ENCODE assay signal across 13 cellular contexts in the genomic region with DNA sequence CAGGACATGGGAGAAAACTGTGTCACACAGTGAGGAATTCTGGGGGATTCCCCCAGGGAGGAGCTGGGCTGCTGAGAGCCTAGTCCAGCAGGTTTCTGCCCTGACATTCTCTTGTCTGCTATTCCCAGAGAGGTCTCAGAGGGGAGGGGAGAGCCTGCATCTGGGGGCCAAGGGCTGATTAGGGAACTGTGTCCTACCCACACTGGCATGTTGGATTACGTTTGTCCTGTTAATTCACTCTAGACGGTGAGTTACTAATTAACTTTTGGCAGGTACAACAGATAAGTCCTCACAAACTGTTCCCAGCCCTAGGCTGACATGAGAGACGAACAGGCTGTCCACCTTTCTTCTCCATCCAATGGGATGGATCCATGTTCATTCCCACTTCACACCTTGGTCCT. TPM values are rescaled to one million over a fixed set of nuclear protein-coding genes. Genes with fewer than 3 reads are reported as not detected.
DNase-seq lines count a peak whose midpoint lies in the region; TF ChIP-seq lines count a peak whose summit lies in the region.
"Had no signal": no experiment of that assay in that cellular context is flagged by ENCODE, and none has a peak within 500 bp of the region (broad histone marks: within the 10 kb centered on the region; RNA-seq: fewer than 3 reads in every experiment).

No MANE protein-coding gene starts in this region.

- H3K4me3 ChIP-seq in mucosa of rectum (ENCODE audit: low read length in 2 of 2) = peak overlapping the region; percentile 37 to 45
- no peak overlapping the region for H3K4me3 ChIP-seq in transverse colon

- in situ Hi-C loops in transverse colon (cut with MboI; ENCODE audit: low pct_ligation_motif_present in 1 of 4, low pct_unique_long_range_greater_than_20kb in 1 of 4, low sequenced_read_pairs in 3 of 4) = loop anchor here in 3 of 4 donors (5.0 to 10.0 kb wide), 2 partner anchors 45 to 48 kb away; no protein-coding TSS in a partner anchor

- no peak for TF ChIP-seq CTCF in MCF 10A (IDR thresholded peaks at IDR 0.05; ENCODE audit: unreplicated experiment)
- TF ChIP-seq CTCF in transverse colon (IDR thresholded peaks at IDR 0.05) = no peak

- peak overlapping the region; percentile 94 for H3K27ac Mint-ChIP-seq in activated naive CD4-positive, alpha-beta T cell treated with anti-CD3 and anti-CD28 coated beads for 36 hours
- H3K27ac Mint-ChIP-seq in MCF 10A (ENCODE audit: low read depth, unreplicated experiment) = peak overlapping the region; percentile 64

- H3K27me3 Mint-ChIP-seq in activated naive CD4-positive, alpha-beta T cell treated with anti-CD3 and anti-CD28 coated beads for 36 hours (ENCODE audit: low read depth) = no peaks in the 10 kb centered on the region
- no peaks in the 10 kb centered on the region for H3K27me3 Mint-ChIP-seq in MCF 10A (ENCODE audit: insufficient read depth, unreplicated experiment)

- H3K9ac ChIP-seq in mucosa of rectum (ENCODE audit: low read depth in 1 of 2, low read length in 2 of 2) = peak overlapping the region; percentile 76 to 79

- no peaks in the 10 kb centered on the region for H3K27me3 ChIP-seq in mucosa of rectum (ENCODE audit: control insufficient read depth in 2 of 2, insufficient read depth in 2 of 2, low read length in 2 of 2)
- no peaks in the 10 kb centered on the region for H3K27me3 ChIP-seq in transverse colon

- TF ChIP-seq EP300 in transverse colon (IDR thresholded peaks at IDR 0.05; ENCODE audit: low read depth) = no peak

- POLR2A ChIA-PET in MCF 10A (lab: Yijun Ruan, JAX) = interaction anchor here (0.7 to 8.9 kb wide), 11 partner anchors 11 to 242 kb away, joined by 3 to 83 read pairs (median 5); a partner anchor contains a TSS

- no peaks in the 10 kb centered on the region for H3K9me3 Mint-ChIP-seq in activated naive CD4-positive, alpha-beta T cell treated with anti-CD3 and anti-CD28 coated beads for 36 hours
- H3K9me3 Mint-ChIP-seq in MCF 10A (ENCODE audit: unreplicated experiment) = no peaks in the 10 kb centered on the region

- peaks cover 54 to 57% of the 10 kb centered on the region in 2 donors for H3K4me1 ChIP-seq in mucosa of rectum (ENCODE audit: control insufficient read depth in 2 of 2, insufficient read depth in 2 of 2, low read length in 2 of 2)
- peaks cover 40 to 66% (median 56%) of the 10 kb centered on the region in 4 donors for H3K4me1 ChIP-seq in transverse colon

- peaks cover 32% of the 10 kb centered on the region for H3K36me3 Mint-ChIP-seq in activated naive CD4-positive, alpha-beta T cell treated with anti-CD3 and anti-CD28 coated beads for 36 hours (ENCODE audit: low read depth)
- peaks cover 34% of the 10 kb centered on the region for H3K36me3 Mint-ChIP-seq in MCF 10A (ENCODE audit: insufficient read depth, unreplicated experiment)

- DNase-seq in activated naive CD4-positive, alpha-beta T cell treated with anti-CD3 and anti-CD28 coated beads for 36 hours = no peak
- no peak for DNase-seq in activated naive CD4-positive, alpha-beta T cell treated with anti-CD3 and anti-CD28 coated beads, Interleukin-2, amount 50 U/mL, for 16 hours
- DNase-seq in MCF 10A (ENCODE audit: unreplicated experiment) (no peak), transverse colon (peak; percentile 51), T1000 (lab: John Stamatoyannopoulos, UW) (no peak), GM03348 (ENCODE audit: low spot score) (no peak)
- no peak for DNase-seq in stimulated activated CD4-positive, alpha-beta T cell treated with anti-CD3 and anti-CD28 coated beads, Interleukin-2, amount 100 ng/mL, for 24 hours
- DNase-seq: AML-193, amygdala, NCI-H2171 treated with DMSO at 0.1 percent for 48 hours, posterior cingulate gyrus had no signal

- H3K4me1 Mint-ChIP-seq in activated naive CD4-positive, alpha-beta T cell treated with anti-CD3 and anti-CD28 coated beads for 36 hours (ENCODE audit: low read depth) = peaks cover 63% of the 10 kb centered on the region
- H3K4me1 Mint-ChIP-seq in MCF 10A (ENCODE audit: insufficient read depth, unreplicated experiment) = peaks cover 69% of the 10 kb centered on the region

- 60 to 64% methylated on average over 1 to 3 of the region's 3 CpGs for WGBS in transverse colon (ENCODE audit: low coverage in 1 of 2), 2 donors

- H3K9me3 ChIP-seq in mucosa of rectum (ENCODE audit: control insufficient read depth in 2 of 2, low read length in 2 of 2) (no peaks in the 10 kb centered on the region), transverse colon (no peaks in the 10 kb centered on the region)

- CTCF ChIA-PET in activated naive CD4-positive, alpha-beta T cell treated with anti-CD3 and anti-CD28 coated beads for 36 hours (lab: Charles Lee) = interaction anchor here (0.7 to 9.0 kb wide), 6 partner anchors 9 to 140 kb away, joined by 3 to 193 read pairs (median 13); a partner anchor contains a TSS
- CTCF ChIA-PET in MCF 10A (lab: Yijun Ruan, JAX) = interaction anchor here (0.5 to 6.5 kb wide), 10 partner anchors 8 to 192 kb away, joined by 3 to 51 read pairs (median 6); a partner anchor contains a TSS

- TF ChIP-seq POLR2A in transverse colon (IDR thresholded peaks at IDR 0.05) = peak; percentile 66

- peak overlapping the region; percentile 94 to 98 for H3K27ac ChIP-seq in mucosa of rectum (ENCODE audit: low read depth in 2 of 2, low read length in 2 of 2)
- peak overlapping the region; percentile 93 to 98 (median 96) for H3K27ac ChIP-seq in transverse colon

- H3K36me3 ChIP-seq in mucosa of rectum (ENCODE audit: control insufficient read depth in 2 of 2, insufficient read depth in 2 of 2, low read length in 2 of 2) (peaks cover 11 to 14% of the 10 kb centered on the region in 2 donors), transverse colon (no peaks in the 10 kb centered on the region)

- H3K4me3 Mint-ChIP-seq in activated naive CD4-positive, alpha-beta T cell treated with anti-CD3 and anti-CD28 coated beads for 36 hours = no peak overlapping the region
- H3K4me3 Mint-ChIP-seq in MCF 10A (ENCODE audit: unreplicated experiment) = no peak overlapping the region

- no TSS peak for BruUV-seq in MCF 10A (replicated peaks; lab: Mats Ljungman, UMichigan)

- intact Hi-C loops in activated naive CD4-positive, alpha-beta T cell treated with anti-CD3 and anti-CD28 coated beads for 36 hours (cut with micrococcal nuclease) = loop anchor here (2.0 to 5.0 kb wide), 2 partner anchors 86 to 165 kb away; a partner anchor contains a TSS
- intact Hi-C loops in MCF 10A (cut with micrococcal nuclease) = loop anchor here (5.0 kb wide), 1 partner anchor 165 kb away; a partner anchor contains a TSS
- intact Hi-C loops in transverse colon (cut with DNase I; ENCODE audit: low total_unique reads) = no loop called here

RNA-seq across cellular contexts. Expression of a gene that starts 2.6 kb away (rescaled TPM):
- 100 to 1,000 TPM; 130 to 132 TPM for total RNA-seq in activated naive CD4-positive, alpha-beta T cell treated with anti-CD3 and anti-CD28 coated beads for 36 hours
- 133 and 170 TPM in 2 replicates for total RNA-seq in MCF 10A (2022)
- total RNA-seq in transverse colon = 100 to 1,000 TPM; 134 to 314 (median 215) TPM

RNA-seq across cellular contexts. Expression of a gene that starts 29.2 kb away (rescaled TPM):
- total RNA-seq in activated naive CD4-positive, alpha-beta T cell treated with anti-CD3 and anti-CD28 coated beads for 36 hours = 10 to 100 TPM; 26.4 to 26.9 TPM
- total RNA-seq in MCF 10A (2022) (17.7 and 20.3 TPM in 2 replicates), transverse colon (10 to 100 TPM in 2 of 4 donors, 1 to 10 TPM in 2; 4.9 to 17.9 (median 12.0) TPM)

RNA-seq across cellular contexts. Expression of a gene that starts 40.5 kb away (rescaled TPM):
- 100 to 1,000 TPM; 129 to 141 TPM for total RNA-seq in activated naive CD4-positive, alpha-beta T cell treated with anti-CD3 and anti-CD28 coated beads for 36 hours
- total RNA-seq in MCF 10A (2022) (not detected in 2 replicates), transverse colon (10 to 100 TPM in 2 of 4 donors, 1 to 10 TPM in 1, not detected in 1; 5.3 to 56.1 (median 21.1) TPM)
- total RNA-seq: frontal cortex had no signal

RNA-seq across cellular contexts. Expression of a gene that starts 43.3 kb away (rescaled TPM):
- total RNA-seq in activated naive CD4-positive, alpha-beta T cell treated with anti-CD3 and anti-CD28 coated beads for 36 hours = 10 to 100 TPM; 45.7 to 47.0 TPM
- total RNA-seq in MCF 10A (2022) (11.1 and 12.2 TPM in 2 replicates), transverse colon (10 to 100 TPM in 3 of 4 donors, 1 to 10 TPM in 1; 8.6 to 73.8 (median 13.6) TPM)

Comparison
In these comparisons a context has a peak if more than half of its experiments do, and no peak if none do; other contexts are left out.
1. H3K4me3 ChIP-seq: peak in mucosa of rectum (2 of 2); none in transverse colon (0 of 4).